Comparison of ENCODE assay signal across 9 cellular contexts in the genomic region with DNA sequence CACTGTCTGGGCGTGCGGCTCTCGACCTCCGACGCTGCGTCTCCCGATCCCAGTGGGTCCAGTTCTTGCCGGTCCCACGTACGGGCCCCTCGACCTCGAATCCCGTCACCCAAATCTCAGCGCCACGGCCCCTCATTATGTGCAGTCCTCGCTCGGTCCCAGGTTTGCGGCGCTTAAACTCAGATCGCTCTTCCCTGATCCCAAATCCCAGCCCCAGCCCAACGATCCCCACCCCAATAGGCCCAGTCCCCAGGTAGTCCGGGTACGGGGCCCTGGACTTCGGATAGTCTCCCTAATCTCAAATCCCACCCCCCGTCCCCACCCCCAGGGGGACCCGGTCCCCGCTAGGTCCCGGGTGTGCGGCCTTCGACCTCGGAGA. TPM values are rescaled to one million over a fixed set of nuclear protein-coding genes. Genes with fewer than 3 reads are reported as not detected.
A peak's percentile ranks its signal among the peaks of the same experiment; 100 is the strongest.
DNase-seq lines count a peak whose midpoint lies in the region; ATAC-seq and TF ChIP-seq lines count a peak whose summit lies in the region.
"Had no signal": no experiment of that assay in that cellular context is flagged by ENCODE, and none has a peak within 500 bp of the region (broad histone marks: within the 10 kb centered on the region; RNA-seq: fewer than 3 reads in every experiment).

No MANE protein-coding gene starts in this region.

- H3K36me3 Mint-ChIP-seq in activated CD8-positive, alpha-beta T cell treated with anti-CD3 and anti-CD28 coated beads, Interleukin-2, amount 10 ng/mL, durations not matched to agents 7 days and 5 days (ENCODE audit: low read depth) = peaks cover 45% of the 10 kb centered on the region

- no peaks in the 10 kb centered on the region for H3K27me3 Mint-ChIP-seq in activated CD8-positive, alpha-beta T cell treated with anti-CD3 and anti-CD28 coated beads, Interleukin-2, amount 10 ng/mL, durations not matched to agents 7 days and 5 days (ENCODE audit: low read depth)

- peaks cover 26% of the 10 kb centered on the region for H3K4me1 Mint-ChIP-seq in activated CD8-positive, alpha-beta T cell treated with anti-CD3 and anti-CD28 coated beads, Interleukin-2, amount 10 ng/mL, durations not matched to agents 7 days and 5 days (ENCODE audit: low read depth)

- H3K4me3 ChIP-seq in iPS-18c (ENCODE audit: insufficient read depth, low read depth, low read length) = peak overlapping the region; percentile 91
- H3K4me3 ChIP-seq in suprapubic skin = peak overlapping the region; percentile 82

- H3K27ac Mint-ChIP-seq in activated CD8-positive, alpha-beta T cell treated with anti-CD3 and anti-CD28 coated beads, Interleukin-2, amount 10 ng/mL, durations not matched to agents 7 days and 5 days = peak overlapping the region; percentile 98

- TF ChIP-seq POLR2A in suprapubic skin (IDR thresholded peaks at IDR 0.05) = no peak

- WGBS in suprapubic skin = 0% methylated on average over 12 of the region's 31 CpGs

- DNase-seq in stimulated activated CD4-positive, alpha-beta T cell treated with anti-CD3 and anti-CD28 coated beads, Interleukin-4, amount 100 ng/mL, for 24 hours = peak; percentile 36
- DNase-seq in stimulated activated CD4-positive, alpha-beta T cell treated with anti-CD3 and anti-CD28 coated beads, Interleukin-4, amount 100 ng/mL, for 1 hour = no peak
- no peak for DNase-seq in activated CD8-positive, alpha-beta T cell treated with anti-CD3 and anti-CD28 coated beads, Interleukin-2, amount 10 ng/mL, durations not matched to agents 7 days and 5 days
- DNase-seq in suprapubic skin (ENCODE audit: low spot score in 2 of 2) (peak in 1 of 2 donors; percentile 84), KBM-7 (no peak), D341Med (ENCODE audit: low spot score) (no peak), kidney tubule cell (ENCODE audit: low spot score) (no peak)

- H3K4me1 ChIP-seq in suprapubic skin = peaks cover 45% of the 10 kb centered on the region

- peaks cover 2% of the 10 kb centered on the region for H3K9me3 ChIP-seq in iPS-18c (ENCODE audit: control insufficient read depth, insufficient read depth, low read length)
- no peaks in the 10 kb centered on the region for H3K9me3 ChIP-seq in suprapubic skin

- CTCF ChIA-PET in activated CD8-positive, alpha-beta T cell treated with anti-CD3 and anti-CD28 coated beads, Interleukin-2, amount 10 ng/mL, durations not matched to agents 7 days and 5 days (lab: Charles Lee) = interaction anchor here (1.0 to 1.4 kb wide), 3 partner anchors 10 to 44 kb away, joined by 4 read pairs; no protein-coding TSS in a partner anchor

- no peak for TF ChIP-seq CTCF in suprapubic skin (IDR thresholded peaks at IDR 0.05)

- no peak for ATAC-seq in activated CD8-positive, alpha-beta T cell treated with anti-CD3 and anti-CD28 coated beads, Interleukin-2, amount 10 ng/mL, durations not matched to agents 7 days and 5 days

- H3K27me3 ChIP-seq in suprapubic skin = no peaks in the 10 kb centered on the region

- in situ Hi-C loops in KBM-7 (cut with MboI; ENCODE audit: low pct_unique_long_range_greater_than_20kb, low sequenced_read_pairs) = no loop called here

- peak overlapping the region; percentile 100 for H3K27ac ChIP-seq in suprapubic skin

- H3K4me3 Mint-ChIP-seq in activated CD8-positive, alpha-beta T cell treated with anti-CD3 and anti-CD28 coated beads, Interleukin-2, amount 10 ng/mL, durations not matched to agents 7 days and 5 days = peak overlapping the region; percentile 85

- TF ChIP-seq EP300 in suprapubic skin (IDR thresholded peaks at IDR 0.05) = no peak

- POLR2A ChIA-PET in activated CD8-positive, alpha-beta T cell treated with anti-CD3 and anti-CD28 coated beads, Interleukin-2, amount 10 ng/mL, durations not matched to agents 7 days and 5 days (lab: Charles Lee) = interaction anchor here (0.7 to 8.3 kb wide), 9 partner anchors 9 to 285 kb away, joined by 3 to 179 read pairs (median 5); partner anchors contain the start of gene ZNF487

- H3K9me3 Mint-ChIP-seq in activated CD8-positive, alpha-beta T cell treated with anti-CD3 and anti-CD28 coated beads, Interleukin-2, amount 10 ng/mL, durations not matched to agents 7 days and 5 days (ENCODE audit: insufficient read depth) = no peaks in the 10 kb centered on the region

- H3K36me3 ChIP-seq in suprapubic skin = no peaks in the 10 kb centered on the region

RNA-seq across cellular contexts. Expression of gene HNRNPF, which starts 0.7 kb away (rescaled TPM):
- 100 to 1,000 TPM; 512 to 515 TPM for total RNA-seq in activated CD8-positive, alpha-beta T cell treated with anti-CD3 and anti-CD28 coated beads, Interleukin-2, amount 10 ng/mL, durations not matched to agents 7 days and 5 days
- total RNA-seq in suprapubic skin = 100 to 1,000 TPM; 180 to 248 (median 217) TPM

RNA-seq across cellular contexts. Expression of gene ZNF487, which starts 28.6 kb away (rescaled TPM):
- 1 to 10 TPM; 4.8 to 5.2 TPM for total RNA-seq in activated CD8-positive, alpha-beta T cell treated with anti-CD3 and anti-CD28 coated beads, Interleukin-2, amount 10 ng/mL, durations not matched to agents 7 days and 5 days
- 10 to 100 TPM in 2 of 4 donors, 1 to 10 TPM in 2; 6.5 to 16.0 (median 10.8) TPM for total RNA-seq in suprapubic skin

RNA-seq across cellular contexts. Expression of gene FXYD4, which starts 36.9 kb away (rescaled TPM):
- not detected for total RNA-seq in activated CD8-positive, alpha-beta T cell treated with anti-CD3 and anti-CD28 coated beads, Interleukin-2, amount 10 ng/mL, durations not matched to agents 7 days and 5 days
- not detected for total RNA-seq in suprapubic skin
- total RNA-seq: glomerular endothelial cell had no signal
